13 cellular contexts compared by ENCODE assay signal in genomic region chr4:37400326-37400881, GRCh38.
DNase-seq lines count a peak whose midpoint lies in the region; ATAC-seq and TF ChIP-seq lines count a peak whose summit lies in the region.
"Had no signal": no experiment of that assay in that cellular context is flagged by ENCODE, and none has a peak within 500 bp of the region (broad histone marks: within the 10 kb centered on the region; RNA-seq: fewer than 3 reads in every experiment).

No MANE protein-coding gene starts in this region.

- H3K27ac ChIP-seq in hepatocyte = no peak overlapping the region
- no peak overlapping the region for H3K27ac ChIP-seq in SJCRH30

- H3K36me3 ChIP-seq in hepatocyte (replicated peaks; ENCODE audit: insufficient read depth, low read depth) (no peaks in the 10 kb centered on the region), SJCRH30 (no peaks in the 10 kb centered on the region)

- H3K27me3 ChIP-seq in hepatocyte (no peaks in the 10 kb centered on the region), SJCRH30 (peaks cover 3% of the 10 kb centered on the region; the same call in 1 of the 2 replicates)

- H3K9me3 ChIP-seq in hepatocyte (ENCODE audit: low read depth) = no peaks in the 10 kb centered on the region
- no peaks in the 10 kb centered on the region; the same call in 1 of the 2 replicates for H3K9me3 ChIP-seq in SJCRH30 (replicated peaks)

- ATAC-seq in GM18508 (IDR thresholded peaks at IDR 0.05; ENCODE audit: insufficient read depth, unreplicated experiment) (peak; percentile 90), GM19463 (IDR thresholded peaks at IDR 0.05; ENCODE audit: unreplicated experiment) (peak; percentile 86), HG02938 (IDR thresholded peaks at IDR 0.05; ENCODE audit: unreplicated experiment) (peak; percentile 89), HG03575 (IDR thresholded peaks at IDR 0.05; ENCODE audit: extremely low read depth, insufficient number of reproducible peaks, low FRiP score, unreplicated experiment) (peak; percentile 81)

- no peak for TF ChIP-seq CTCF in hepatocyte (IDR thresholded peaks at IDR 0.05; ENCODE audit: poor library complexity)

- H3K9me2 ChIP-seq in hepatocyte (replicated peaks; ENCODE audit: insufficient read depth) = no peaks in the 10 kb centered on the region

- H4K20me1 ChIP-seq in hepatocyte (ENCODE audit: insufficient read depth, poor library complexity, severe bottlenecking) = no peaks in the 10 kb centered on the region

- DNase-seq in pons (ENCODE audit: low spot score) = no peak
- DNase-seq in hepatocyte (ENCODE audit: low spot score) = no peak
- no peak for DNase-seq in SJCRH30
- DNase-seq in NOMO-1 treated with DMSO at 0.1 percent for 48 hours (lab: John Stamatoyannopoulos, UW; ENCODE audit: unreplicated experiment) = no peak
- DNase-seq: activated CD4-positive, alpha-beta T cell treated with anti-CD3 and anti-CD28 coated beads for 1 hour; CD4-positive, CD25-positive, alpha-beta regulatory T cell; NCI-H345; SHP77 treated with DMSO at 0.1 percent for 48 hours had no signal

- no peak overlapping the region for H2AFZ ChIP-seq in hepatocyte

- H3K4me1 ChIP-seq in hepatocyte (ENCODE audit: insufficient read depth) (no peaks in the 10 kb centered on the region), SJCRH30 (no peaks in the 10 kb centered on the region; the same call in 1 of the 2 replicates)

- H3K4me3 ChIP-seq in hepatocyte = no peak overlapping the region
- H3K4me3 ChIP-seq in SJCRH30 = no peak overlapping the region
- H3K4me3 ChIP-seq: smooth muscle cell had no signal

- no peak overlapping the region for H3K4me2 ChIP-seq in hepatocyte
- H3K4me2 ChIP-seq: smooth muscle cell had no signal

- no peaks in the 10 kb centered on the region for H3K79me2 ChIP-seq in hepatocyte

- 74% methylated on average over 2 of the region's 2 CpGs for WGBS in hepatocyte (ENCODE audit: low lambda C conversion rate, missing lambda C conversion rate)
